8 cellular contexts compared by ENCODE assay signal in the genomic region with DNA sequence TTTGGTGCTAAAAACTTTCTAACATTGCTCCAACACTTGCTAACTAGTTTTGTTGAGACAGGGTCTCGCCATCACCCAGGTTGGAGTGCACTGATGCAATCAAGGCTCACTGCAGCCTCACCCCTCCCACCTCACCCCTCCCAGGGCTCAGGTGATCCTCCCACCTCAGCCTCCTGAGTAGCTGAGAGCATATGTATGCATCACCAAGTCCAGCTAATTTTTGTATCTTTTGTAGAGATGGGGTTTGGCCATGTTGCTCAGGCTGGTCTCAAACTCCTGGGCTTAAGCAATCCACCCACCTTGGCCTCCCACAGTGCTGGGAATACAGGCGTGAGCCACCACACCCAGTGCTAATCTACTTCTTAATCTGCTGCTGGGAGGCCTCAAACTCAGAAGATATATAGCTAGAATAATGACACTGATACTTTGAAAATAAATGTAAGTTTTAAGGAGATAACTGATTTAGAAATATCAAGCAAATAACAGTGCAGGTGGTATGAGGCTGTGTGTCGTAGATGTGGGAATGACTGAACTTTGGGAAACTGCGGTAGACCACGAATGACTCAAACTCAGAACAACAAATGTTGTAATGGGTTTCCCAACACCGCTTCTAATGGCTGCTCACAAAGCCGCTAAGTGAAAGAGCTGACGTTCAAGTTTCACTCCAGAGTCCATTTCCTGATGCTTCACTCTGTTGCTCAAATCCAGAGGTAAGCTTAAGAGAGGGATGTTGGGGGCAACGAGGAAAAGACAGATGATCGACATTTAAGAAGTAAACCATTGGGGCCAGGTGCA. TPM values are rescaled to one million over a fixed set of nuclear protein-coding genes. Genes with fewer than 3 reads are reported as not detected.
DNase-seq lines count a peak whose midpoint lies in the region; ATAC-seq, FAIRE-seq and TF ChIP-seq lines count a peak whose summit lies in the region.

No MANE protein-coding gene starts in this region.

- ATAC-seq in GM18511 (IDR thresholded peaks at IDR 0.05; ENCODE audit: unreplicated experiment) (peak; percentile 67), upper lobe of right lung (peak; percentile 58)
- peak; percentile 66 for ATAC-seq in effector memory CD8-positive, alpha-beta T cell (replicated peaks)

- TF ChIP-seq POLR2A in H54 (IDR thresholded peaks at IDR 0.05; ENCODE audit: low read depth, low read length): no peak

- intact Hi-C loops in upper lobe of right lung (cut with DNase I): no loop called here

- FAIRE-seq in H54 (lab: Jason Lieb, UNC): peak; percentile 85

- no peaks in the 10 kb centered on the region for H3K9me3 Mint-ChIP-seq in effector memory CD8-positive, alpha-beta T cell

- no peaks in the 10 kb centered on the region for H3K27me3 Mint-ChIP-seq in effector memory CD8-positive, alpha-beta T cell

- H3K4me1 ChIP-seq in upper lobe of right lung: peaks cover 5% of the 10 kb centered on the region

- DNase-seq in H54 (ENCODE audit: insufficient read length, low spot score): no peak
- peak; percentile 49 for DNase-seq in NCI-H226
- no peak for DNase-seq in effector memory CD8-positive, alpha-beta T cell
- DNase-seq in upper lobe of right lung: no peak
- no peak for DNase-seq in retina
- no peak for DNase-seq in NCI-H1048 (lab: John Stamatoyannopoulos, UW)
- no peak for DNase-seq in globus pallidus (ENCODE audit: low spot score)

- no peaks in the 10 kb centered on the region for H3K36me3 ChIP-seq in upper lobe of right lung

- TF ChIP-seq CTCF in upper lobe of right lung (IDR thresholded peaks at IDR 0.05): no peak

- H3K4me1 Mint-ChIP-seq in effector memory CD8-positive, alpha-beta T cell (ENCODE audit: low read depth in 2 of 2): peaks cover 26 to 40% of the 10 kb centered on the region in 2 donors

- no peak overlapping the region for H3K4me3 ChIP-seq in upper lobe of right lung

- peaks cover 9% of the 10 kb centered on the region for H3K36me3 Mint-ChIP-seq in effector memory CD8-positive, alpha-beta T cell (ENCODE audit: insufficient read depth)

- no peaks in the 10 kb centered on the region for H3K9me3 ChIP-seq in upper lobe of right lung

- H3K27ac Mint-ChIP-seq in effector memory CD8-positive, alpha-beta T cell: peak overlapping the region; percentile 86 to 89

- H3K4me3 Mint-ChIP-seq in effector memory CD8-positive, alpha-beta T cell: peak overlapping the region; percentile 20 to 45

- no peak overlapping the region for H3K27ac ChIP-seq in upper lobe of right lung

- H3K27me3 ChIP-seq in upper lobe of right lung: no peaks in the 10 kb centered on the region

RNA-seq across cellular contexts. Expression of gene TMCC3, which starts 10.0 kb away (rescaled TPM):
- 11.3 TPM for total RNA-seq in upper lobe of right lung
